In genomic region chr11:6413791-6414231, GRCh38 we compare ENCODE assay signal across 16 cellular contexts. TPM values are rescaled to one million over a fixed set of nuclear protein-coding genes. Genes with fewer than 3 reads are reported as not detected.
A peak's percentile ranks its signal among the peaks of the same experiment; 100 is the strongest.
DNase-seq lines count a peak whose midpoint lies in the region; ATAC-seq, FAIRE-seq and TF ChIP-seq lines count a peak whose summit lies in the region.
"Had no signal": no experiment of that assay in that cellular context is flagged by ENCODE, and none has a peak within 500 bp of the region (broad histone marks: within the 10 kb centered on the region; RNA-seq: fewer than 3 reads in every experiment).

No MANE protein-coding gene starts in this region.

- H3K27me3 ChIP-seq in effector memory CD4-positive, alpha-beta T cell (replicated peaks; ENCODE audit: control insufficient read depth, insufficient read depth, low read length, poor library complexity, severe bottlenecking), result no peaks in the 10 kb centered on the region
- no peaks in the 10 kb centered on the region for H3K27me3 ChIP-seq in Peyer's patch
- no peaks in the 10 kb centered on the region for H3K27me3 ChIP-seq in brain microvascular endothelial cell (replicated peaks)
- H3K27me3 ChIP-seq in HepG2 (ENCODE audit: control insufficient read depth in 1 of 2, insufficient read depth in 2 of 2, low read length in 2 of 2), result peaks cover 0 to 20% of the 10 kb centered on the region in 2 experiments; a peak in 3 of 5 replicates
- H3K27me3 ChIP-seq: gastrocnemius medialis had no signal

- peak overlapping the region; percentile 55 for H3K27ac ChIP-seq in effector memory CD4-positive, alpha-beta T cell (ENCODE audit: insufficient read depth, low read length, poor library complexity, severe bottlenecking)
- peak overlapping the region in 1 of 4 donors; percentile 21 for H3K27ac ChIP-seq in Peyer's patch
- no peak overlapping the region for H3K27ac ChIP-seq in brain microvascular endothelial cell
- H3K27ac ChIP-seq in HepG2 (ENCODE audit: extremely low read length, insufficient read depth, low read length), result no peak overlapping the region
- H3K27ac ChIP-seq: gastrocnemius medialis had no signal

- intact Hi-C loops in HepG2 (cut with micrococcal nuclease; ENCODE audit: unreplicated experiment), result no loop called here

- no peak overlapping the region for H3K4me3 Mint-ChIP-seq in activated CD8-positive, alpha-beta memory T cell treated with anti-CD3 and anti-CD28 coated beads, Interleukin-2, amount 10 ng/mL, durations not matched to agents 7 days and 5 days
- H3K4me3 Mint-ChIP-seq: memory B cell had no signal

- no peak for TF ChIP-seq EP300 in HepG2 (IDR thresholded peaks at IDR 0.05; ENCODE audit: low read depth in 2 of 2, low read length in 2 of 2)
- no peak for TF ChIP-seq EP300 in HepG2 (CRISPR knock-in tag; IDR thresholded peaks at IDR 0.05; ENCODE audit: borderline replicate concordance)

- no peak overlapping the region for H3K9ac ChIP-seq in HepG2 (ENCODE audit: insufficient read depth, low read depth, low read length)

- TF ChIP-seq RAD21 in HepG2 (CRISPR knock-in tag; IDR thresholded peaks at IDR 0.05), result no peak

- peaks cover 8% of the 10 kb centered on the region for H3K36me3 Mint-ChIP-seq in activated CD8-positive, alpha-beta memory T cell treated with anti-CD3 and anti-CD28 coated beads, Interleukin-2, amount 10 ng/mL, durations not matched to agents 7 days and 5 days

- H3K4me1 Mint-ChIP-seq in activated CD8-positive, alpha-beta memory T cell treated with anti-CD3 and anti-CD28 coated beads, Interleukin-2, amount 10 ng/mL, durations not matched to agents 7 days and 5 days, result peaks cover 1% of the 10 kb centered on the region

- H3K36me3 ChIP-seq in effector memory CD4-positive, alpha-beta T cell (ENCODE audit: control insufficient read depth, insufficient read depth, low read length), result peaks cover 24% of the 10 kb centered on the region
- no peaks in the 10 kb centered on the region for H3K36me3 ChIP-seq in Peyer's patch
- peaks cover 4% of the 10 kb centered on the region for H3K36me3 ChIP-seq in brain microvascular endothelial cell (replicated peaks)
- no peaks in the 10 kb centered on the region for H3K36me3 ChIP-seq in HepG2 (replicated peaks in 1 of 2; ENCODE audit: control insufficient read depth in 1 of 2, insufficient read depth in 2 of 2, low read length in 2 of 2)
- H3K36me3 ChIP-seq: gastrocnemius medialis had no signal

- no peaks in the 10 kb centered on the region for H3K9me3 Mint-ChIP-seq in activated CD8-positive, alpha-beta memory T cell treated with anti-CD3 and anti-CD28 coated beads, Interleukin-2, amount 10 ng/mL, durations not matched to agents 7 days and 5 days (ENCODE audit: low read depth)
- H3K9me3 Mint-ChIP-seq: memory B cell had no signal

- ATAC-seq in activated CD8-positive, alpha-beta memory T cell treated with anti-CD3 and anti-CD28 coated beads, Interleukin-2, amount 10 ng/mL, durations not matched to agents 7 days and 5 days, result peak; percentile 24
- ATAC-seq in HepG2, result no peak
- ATAC-seq: gastrocnemius medialis, right cardiac atrium had no signal

- BruUV-seq in HepG2 (replicated peaks; lab: Mats Ljungman, UMichigan), result no TSS peak

- H3K79me2 ChIP-seq in HepG2 (ENCODE audit: insufficient read depth, low read length), result no peaks in the 10 kb centered on the region

- peak overlapping the region; percentile 3 for H3K4me3 ChIP-seq in effector memory CD4-positive, alpha-beta T cell (ENCODE audit: insufficient read depth, low read depth, low read length, poor library complexity, severe bottlenecking)
- H3K4me3 ChIP-seq in Peyer's patch (no peak overlapping the region), brain microvascular endothelial cell (ENCODE audit: low read depth, low read length) (no peak overlapping the region), HepG2 (replicated peaks in 1 of 3; ENCODE audit: insufficient read depth in 1 of 3, low read depth in 2 of 3, low read length in 3 of 3) (no peak overlapping the region)
- H3K4me3 ChIP-seq: gastrocnemius medialis, stomach had no signal

- in situ Hi-C loops in brain microvascular endothelial cell (cut with HindIII; ENCODE audit: low pct_ligation_motif_present, low sequenced_read_pairs), result no loop called here
- in situ Hi-C loops in HepG2 (cut with HindIII; ENCODE audit: extremely low pct_ligation_motif_present, low pct_unique_long_range_greater_than_20kb), result no loop called here

- 71% methylated on average over 12 of the region's 12 CpGs for WGBS in HepG2 (ENCODE audit: low lambda C conversion rate)

- H3K4me1 ChIP-seq in effector memory CD4-positive, alpha-beta T cell (ENCODE audit: control insufficient read depth, insufficient read depth, low read length, poor library complexity, severe bottlenecking), result peaks cover 39% of the 10 kb centered on the region
- H3K4me1 ChIP-seq in Peyer's patch (peaks cover 0 to 16% (median 2%) of the 10 kb centered on the region in 4 donors), HepG2 (ENCODE audit: insufficient read depth, low read length) (peaks cover 4% of the 10 kb centered on the region; the same call in 1 of the 2 replicates)

- DNase-seq in T follicular helper cell (ENCODE audit: low read depth), result peak; percentile 72
- no peak for DNase-seq in activated CD8-positive, alpha-beta memory T cell treated with anti-CD3 and anti-CD28 coated beads, Interleukin-2, amount 10 ng/mL, durations not matched to agents 7 days and 5 days
- peak in 2 of 3 donors; percentile 44 to 51 for DNase-seq in effector memory CD4-positive, alpha-beta T cell
- peak; percentile 43 for DNase-seq in stimulated activated CD8-positive, alpha-beta memory T cell treated with anti-CD3 and anti-CD28 coated beads, Interleukin-4, amount 100 ng/mL, for 24 hours (ENCODE audit: low read depth)
- no peak for DNase-seq in Peyer's patch
- no peak for DNase-seq in NCI-H2227 (lab: John Stamatoyannopoulos, UW; ENCODE audit: unreplicated experiment)
- DNase-seq in brain microvascular endothelial cell, result no peak
- DNase-seq in HepG2 (ENCODE audit: low spot score), result no peak
- DNase-seq: DMS 273 treated with DMSO at 0.1 percent for 48 hours, gastrocnemius medialis, Karpas-422, NCI-H69, right cardiac atrium, stomach had no signal

- no peaks in the 10 kb centered on the region for H4K20me1 ChIP-seq in HepG2 (ENCODE audit: insufficient read depth, low read length)

- H3K27me3 Mint-ChIP-seq in activated CD8-positive, alpha-beta memory T cell treated with anti-CD3 and anti-CD28 coated beads, Interleukin-2, amount 10 ng/mL, durations not matched to agents 7 days and 5 days, result no peaks in the 10 kb centered on the region
- H3K27me3 Mint-ChIP-seq: memory B cell had no signal

- POLR2A ChIA-PET in HepG2 (lab: Yijun Ruan, JAX), result no interaction called here

- no peak for FAIRE-seq in HepG2 (lab: Jason Lieb, UNC)
- FAIRE-seq: bronchial epithelial cell had no signal

- TF ChIP-seq POLR2A in Peyer's patch (IDR thresholded peaks at IDR 0.05) (no peak), HepG2 (IDR thresholded peaks at IDR 0.05; ENCODE audit: insufficient read depth in 1 of 2, low read depth in 2 of 2, low read length in 2 of 2) (no peak)

- TF ChIP-seq CTCF in Peyer's patch (IDR thresholded peaks at IDR 0.05) (no peak), brain microvascular endothelial cell (IDR thresholded peaks at IDR 0.05; ENCODE audit: low read depth, low read length, missing control alignments) (no peak), HepG2 (CRISPR knock-in tag; IDR thresholded peaks at IDR 0.05) (no peak)

- H2AFZ ChIP-seq in HepG2 (ENCODE audit: low read length), result no peak overlapping the region

- no peak overlapping the region for H3K27ac Mint-ChIP-seq in activated CD8-positive, alpha-beta memory T cell treated with anti-CD3 and anti-CD28 coated beads, Interleukin-2, amount 10 ng/mL, durations not matched to agents 7 days and 5 days

- no peak overlapping the region for H3K4me2 ChIP-seq in HepG2 (ENCODE audit: low read depth, low read length)

- CTCF ChIA-PET in activated CD8-positive, alpha-beta memory T cell treated with anti-CD3 and anti-CD28 coated beads, Interleukin-2, amount 10 ng/mL, durations not matched to agents 7 days and 5 days (lab: Charles Lee), result interaction anchor here (1.1 to 2.2 kb wide), 4 partner anchors 10 to 35 kb away, joined by 3 to 6 read pairs (median 4); no protein-coding TSS in a partner anchor
- CTCF ChIA-PET in HepG2 (lab: Yijun Ruan, JAX; ENCODE audit: low intra/inter-chr PET ratio, low total read pairs), result no interaction called here

- no peaks in the 10 kb centered on the region for H3K9me3 ChIP-seq in effector memory CD4-positive, alpha-beta T cell (ENCODE audit: control insufficient read depth, low read length)
- no peaks in the 10 kb centered on the region for H3K9me3 ChIP-seq in Peyer's patch
- H3K9me3 ChIP-seq in HepG2 (ENCODE audit: low read length), result no peaks in the 10 kb centered on the region
- H3K9me3 ChIP-seq: gastrocnemius medialis, stomach had no signal

RNA-seq across cellular contexts. Expression of gene APBB1, which starts 5.1 kb away (rescaled TPM):
- 10 to 100 TPM; 38.7 to 43.4 TPM for total RNA-seq in activated CD8-positive, alpha-beta memory T cell treated with anti-CD3 and anti-CD28 coated beads, Interleukin-2, amount 10 ng/mL, durations not matched to agents 7 days and 5 days
- total RNA-seq in Peyer's patch (10 to 100 TPM in 3 of 4 donors, 1 to 10 TPM in 1; 9.8 to 31.4 (median 15.0) TPM), HepG2 (2016; rRNA removed; fragmentation: Illumina TruSeq; extraction: Trizol) (2.4 and 3.5 TPM in 2 replicates)
- total RNA-seq in HepG2 (2016; cell fraction: cytosol; rRNA removed; fragmentation: Illumina TruSeq; extraction: Trizol; ENCODE audit: low read depth), result 1.0 and 1.7 TPM in 2 replicates
- 2.1 and 2.8 TPM in 2 replicates for total RNA-seq in HepG2 (2016; cell fraction: insoluble cytoplasmic fraction; rRNA removed; fragmentation: Illumina TruSeq; extraction: Trizol)
- total RNA-seq in HepG2 (2016; cell fraction: membrane; rRNA removed; fragmentation: Illumina TruSeq; extraction: Trizol), result 1.9 and 2.4 TPM in 2 replicates
- total RNA-seq in HepG2 (2016; cell fraction: nucleus; rRNA removed; fragmentation: Illumina TruSeq; extraction: Trizol), result 1.5 and 2.5 TPM in 2 replicates
- polyA plus RNA-seq in HepG2 (2011; rRNA removed), result 1.7 and 2.4 TPM in 2 replicates
- 1.7 and 1.8 TPM in 2 replicates for polyA plus RNA-seq in HepG2 (2011; cell fraction: cytosol; rRNA removed)
- 3.0 and 5.2 TPM in 2 replicates for polyA plus RNA-seq in HepG2 (2011; cell fraction: nucleus; rRNA removed)
- 0.78 and 1.0 TPM in 2 replicates for polyA plus RNA-seq in HepG2 (2012)
- polyA plus RNA-seq in HepG2 (2016; cell fraction: cytosol; fragmentation: Illumina TruSeq; extraction: Trizol; ENCODE audit: low read depth), result 1.1 and 1.3 TPM in 2 replicates
- polyA plus RNA-seq in HepG2 (2016; cell fraction: insoluble cytoplasmic fraction; fragmentation: Illumina TruSeq; extraction: Trizol; ENCODE audit: low read depth), result 1.9 and 2.0 TPM in 2 replicates
- polyA plus RNA-seq in HepG2 (2016; cell fraction: membrane; fragmentation: Illumina TruSeq; extraction: Trizol; ENCODE audit: low read depth), result 1.4 and 1.5 TPM in 2 replicates
- 2.7 and 3.0 TPM in 2 replicates for polyA plus RNA-seq in HepG2 (2016; cell fraction: nucleus; fragmentation: Illumina TruSeq; extraction: Trizol; ENCODE audit: insufficient read depth, low read depth)
- 0.37 and 2.9 TPM in 2 replicates for polyA minus RNA-seq in HepG2 (2011; rRNA and poly(A)+ RNA removed; ENCODE audit: low replicate concordance)
- 0.44 and 2.0 TPM in 2 replicates for polyA minus RNA-seq in HepG2 (2011; cell fraction: cytosol; rRNA and poly(A)+ RNA removed)
- 1.9 and 2.4 TPM in 2 replicates for polyA minus RNA-seq in HepG2 (2011; cell fraction: nucleus; rRNA and poly(A)+ RNA removed)

RNA-seq across cellular contexts. Expression of gene SMPD1, which starts 23.5 kb away (rescaled TPM):
- 10 to 100 TPM; 38.9 to 41.9 TPM for total RNA-seq in activated CD8-positive, alpha-beta memory T cell treated with anti-CD3 and anti-CD28 coated beads, Interleukin-2, amount 10 ng/mL, durations not matched to agents 7 days and 5 days
- total RNA-seq in Peyer's patch (10 to 100 TPM; 11.6 to 78.3 (median 55.7) TPM), HepG2 (2016; rRNA removed; fragmentation: Illumina TruSeq; extraction: Trizol) (5.3 and 8.4 TPM in 2 replicates)
- 3.1 and 3.7 TPM in 2 replicates for total RNA-seq in HepG2 (2016; cell fraction: cytosol; rRNA removed; fragmentation: Illumina TruSeq; extraction: Trizol; ENCODE audit: low read depth)
- total RNA-seq in HepG2 (2016; cell fraction: insoluble cytoplasmic fraction; rRNA removed; fragmentation: Illumina TruSeq; extraction: Trizol), result 3.9 and 9.3 TPM in 2 replicates
- 7.2 TPM in 2 replicates for total RNA-seq in HepG2 (2016; cell fraction: membrane; rRNA removed; fragmentation: Illumina TruSeq; extraction: Trizol)
- total RNA-seq in HepG2 (2016; cell fraction: nucleus; rRNA removed; fragmentation: Illumina TruSeq; extraction: Trizol), result 7.5 and 7.8 TPM in 2 replicates
- polyA plus RNA-seq in HepG2 (2011; rRNA removed), result 6.3 and 9.2 TPM in 2 replicates
- polyA plus RNA-seq in HepG2 (2011; cell fraction: cytosol; rRNA removed), result 6.7 and 8.2 TPM in 2 replicates
- polyA plus RNA-seq in HepG2 (2011; cell fraction: nucleus; rRNA removed), result 5.6 and 6.2 TPM in 2 replicates
- polyA plus RNA-seq in HepG2 (2012), result 5.3 and 6.5 TPM in 2 replicates
- 3.8 and 4.6 TPM in 2 replicates for polyA plus RNA-seq in HepG2 (2016; cell fraction: cytosol; fragmentation: Illumina TruSeq; extraction: Trizol; ENCODE audit: low read depth)
- polyA plus RNA-seq in HepG2 (2016; cell fraction: insoluble cytoplasmic fraction; fragmentation: Illumina TruSeq; extraction: Trizol; ENCODE audit: low read depth), result 4.9 and 6.3 TPM in 2 replicates
- polyA plus RNA-seq in HepG2 (2016; cell fraction: membrane; fragmentation: Illumina TruSeq; extraction: Trizol; ENCODE audit: low read depth), result 8.5 and 9.0 TPM in 2 replicates
- polyA plus RNA-seq in HepG2 (2016; cell fraction: nucleus; fragmentation: Illumina TruSeq; extraction: Trizol; ENCODE audit: insufficient read depth, low read depth), result 16.3 TPM in 2 replicates
- polyA minus RNA-seq in HepG2 (2011; rRNA and poly(A)+ RNA removed; ENCODE audit: low replicate concordance), result 5.4 and 13.1 TPM in 2 replicates
- 4.3 and 5.8 TPM in 2 replicates for polyA minus RNA-seq in HepG2 (2011; cell fraction: cytosol; rRNA and poly(A)+ RNA removed)
- polyA minus RNA-seq in HepG2 (2011; cell fraction: nucleus; rRNA and poly(A)+ RNA removed), result 1.7 and 2.2 TPM in 2 replicates

RNA-seq across cellular contexts. Expression of gene HPX, which starts 27.0 kb away (rescaled TPM):
- total RNA-seq in activated CD8-positive, alpha-beta memory T cell treated with anti-CD3 and anti-CD28 coated beads, Interleukin-2, amount 10 ng/mL, durations not matched to agents 7 days and 5 days, result under 1 TPM in 1 of 2 experiments, not detected in 1; 0.76 TPM
- total RNA-seq in Peyer's patch (10 to 100 TPM in 1 of 4 donors, 1 to 10 TPM in 2, not detected in 1; 2.2 to 10.1 (median 5.3) TPM), HepG2 (2016; rRNA removed; fragmentation: Illumina TruSeq; extraction: Trizol) (29.6 and 57.4 TPM in 2 replicates)
- total RNA-seq in HepG2 (2016; cell fraction: cytosol; rRNA removed; fragmentation: Illumina TruSeq; extraction: Trizol; ENCODE audit: low read depth), result 7.4 and 9.1 TPM in 2 replicates
- 28.5 and 59.2 TPM in 2 replicates for total RNA-seq in HepG2 (2016; cell fraction: insoluble cytoplasmic fraction; rRNA removed; fragmentation: Illumina TruSeq; extraction: Trizol)
- 9.6 and 11.3 TPM in 2 replicates for total RNA-seq in HepG2 (2016; cell fraction: membrane; rRNA removed; fragmentation: Illumina TruSeq; extraction: Trizol)
- total RNA-seq in HepG2 (2016; cell fraction: nucleus; rRNA removed; fragmentation: Illumina TruSeq; extraction: Trizol), result 60.0 and 62.1 TPM in 2 replicates
- polyA plus RNA-seq in HepG2 (2011; rRNA removed), result 6.2 and 9.2 TPM in 2 replicates
- 7.9 and 10.5 TPM in 2 replicates for polyA plus RNA-seq in HepG2 (2011; cell fraction: cytosol; rRNA removed)
- polyA plus RNA-seq in HepG2 (2011; cell fraction: nucleus; rRNA removed), result 6.2 and 6.6 TPM in 2 replicates
- 1.3 and 1.4 TPM in 2 replicates for polyA plus RNA-seq in HepG2 (2012)
- polyA plus RNA-seq in HepG2 (2016; cell fraction: cytosol; fragmentation: Illumina TruSeq; extraction: Trizol; ENCODE audit: low read depth), result 6.7 and 7.9 TPM in 2 replicates
- 28.3 and 32.1 TPM in 2 replicates for polyA plus RNA-seq in HepG2 (2016; cell fraction: insoluble cytoplasmic fraction; fragmentation: Illumina TruSeq; extraction: Trizol; ENCODE audit: low read depth)
- 8.6 and 17.5 TPM in 2 replicates for polyA plus RNA-seq in HepG2 (2016; cell fraction: membrane; fragmentation: Illumina TruSeq; extraction: Trizol; ENCODE audit: low read depth)
- 86.2 and 88.6 TPM in 2 replicates for polyA plus RNA-seq in HepG2 (2016; cell fraction: nucleus; fragmentation: Illumina TruSeq; extraction: Trizol; ENCODE audit: insufficient read depth, low read depth)
- polyA minus RNA-seq in HepG2 (2011; rRNA and poly(A)+ RNA removed; ENCODE audit: low replicate concordance), result 0.26 and 20.4 TPM in 2 replicates
- 3.1 and 4.2 TPM in 2 replicates for polyA minus RNA-seq in HepG2 (2011; cell fraction: cytosol; rRNA and poly(A)+ RNA removed)
- polyA minus RNA-seq in HepG2 (2011; cell fraction: nucleus; rRNA and poly(A)+ RNA removed), result 4.1 and 4.5 TPM in 2 replicates

RNA-seq across cellular contexts. Expression of gene TRIM3, which starts 59.9 kb away (rescaled TPM):
- total RNA-seq in activated CD8-positive, alpha-beta memory T cell treated with anti-CD3 and anti-CD28 coated beads, Interleukin-2, amount 10 ng/mL, durations not matched to agents 7 days and 5 days, result 1 to 10 TPM; 4.8 to 5.1 TPM
- total RNA-seq in Peyer's patch (100 to 1,000 TPM in 3 of 4 donors, 10 to 100 TPM in 1; 21.5 to 159 (median 123) TPM), HepG2 (2016; rRNA removed; fragmentation: Illumina TruSeq; extraction: Trizol) (2.8 and 6.3 TPM in 2 replicates)
- 0.40 and 0.79 TPM in 2 replicates for total RNA-seq in HepG2 (2016; cell fraction: cytosol; rRNA removed; fragmentation: Illumina TruSeq; extraction: Trizol; ENCODE audit: low read depth)
- 2.4 and 5.9 TPM in 2 replicates for total RNA-seq in HepG2 (2016; cell fraction: insoluble cytoplasmic fraction; rRNA removed; fragmentation: Illumina TruSeq; extraction: Trizol)
- total RNA-seq in HepG2 (2016; cell fraction: membrane; rRNA removed; fragmentation: Illumina TruSeq; extraction: Trizol), result 1.2 and 1.5 TPM in 2 replicates
- total RNA-seq in HepG2 (2016; cell fraction: nucleus; rRNA removed; fragmentation: Illumina TruSeq; extraction: Trizol), result 9.6 and 9.9 TPM in 2 replicates
- 3.6 and 4.9 TPM in 2 replicates for polyA plus RNA-seq in HepG2 (2011; rRNA removed)
- 1.5 and 2.1 TPM in 2 replicates for polyA plus RNA-seq in HepG2 (2011; cell fraction: cytosol; rRNA removed)
- 25.2 and 26.5 TPM in 2 replicates for polyA plus RNA-seq in HepG2 (2011; cell fraction: nucleus; rRNA removed)
- polyA plus RNA-seq in HepG2 (2012), result 2.3 and 2.8 TPM in 2 replicates
- 0.49 and 0.53 TPM in 2 replicates for polyA plus RNA-seq in HepG2 (2016; cell fraction: cytosol; fragmentation: Illumina TruSeq; extraction: Trizol; ENCODE audit: low read depth)
- polyA plus RNA-seq in HepG2 (2016; cell fraction: insoluble cytoplasmic fraction; fragmentation: Illumina TruSeq; extraction: Trizol; ENCODE audit: low read depth), result 1.6 and 2.7 TPM in 2 replicates
- polyA plus RNA-seq in HepG2 (2016; cell fraction: membrane; fragmentation: Illumina TruSeq; extraction: Trizol; ENCODE audit: low read depth), result 0.80 and 1.3 TPM in 2 replicates
- polyA plus RNA-seq in HepG2 (2016; cell fraction: nucleus; fragmentation: Illumina TruSeq; extraction: Trizol; ENCODE audit: insufficient read depth, low read depth), result 25.5 and 27.0 TPM in 2 replicates
- 5.6 and 9.8 TPM in 2 replicates for polyA minus RNA-seq in HepG2 (2011; rRNA and poly(A)+ RNA removed; ENCODE audit: low replicate concordance)
- 1.6 and 3.3 TPM in 2 replicates for polyA minus RNA-seq in HepG2 (2011; cell fraction: cytosol; rRNA and poly(A)+ RNA removed)
- 6.6 and 8.3 TPM in 2 replicates for polyA minus RNA-seq in HepG2 (2011; cell fraction: nucleus; rRNA and poly(A)+ RNA removed)

Comparison
In these comparisons a context has a peak if more than half of its experiments do, and no peak if none do; other contexts are left out.
1. DNase-seq: peak in T follicular helper cell (single experiment), effector memory CD4-positive, alpha-beta T cell (2 of 3) and stimulated activated CD8-positive, alpha-beta memory T cell treated with anti-CD3 and anti-CD28 coated beads, Interleukin-4, amount 100 ng/mL, for 24 hours (single experiment); none in activated CD8-positive, alpha-beta memory T cell treated with anti-CD3 and anti-CD28 coated beads, Interleukin-2, amount 10 ng/mL, durations not matched to agents 7 days and 5 days (single experiment), Peyer's patch (0 of 3), NCI-H2227 (single experiment), brain microvascular endothelial cell (single experiment) and HepG2 (single experiment).